ENCODE assay signal across 14 cellular contexts in genomic region chr4:6105311-6105911, GRCh38.
DNase-seq lines count a peak whose midpoint lies in the region; ATAC-seq and TF ChIP-seq lines count a peak whose summit lies in the region.
"Had no signal": no experiment of that assay in that cellular context is flagged by ENCODE, and none has a peak within 500 bp of the region (broad histone marks: within the 10 kb centered on the region; RNA-seq: fewer than 3 reads in every experiment).

No MANE protein-coding gene starts in this region.

- CTCF ChIA-PET in WTC11 (lab: Charles Lee), result interaction anchor here (0.9 to 1.9 kb wide), 8 partner anchors 18 to 222 kb away, joined by 3 to 7 read pairs (median 4); no protein-coding TSS in a partner anchor

- peak; percentile 47 for ATAC-seq in WTC11
- ATAC-seq in HG02981 (IDR thresholded peaks at IDR 0.05; ENCODE audit: unreplicated experiment), result no peak

- no peaks in the 10 kb centered on the region for H3K9me3 Mint-ChIP-seq in WTC11

- no peak overlapping the region for H3K4me3 Mint-ChIP-seq in WTC11
- H3K4me3 Mint-ChIP-seq: CD4-positive, alpha-beta memory T cell had no signal

- POLR2A ChIA-PET in WTC11 (lab: Charles Lee), result no interaction called here

- peaks cover 6% of the 10 kb centered on the region for H3K4me1 ChIP-seq in BE2C

- 0 out of 2 replicates have a peak overlapping the region, but pooled peaks have one; percentile 41 for H3K27ac Mint-ChIP-seq in WTC11

- H3K27me3 ChIP-seq in BE2C, result no peaks in the 10 kb centered on the region

- no peaks in the 10 kb centered on the region for H3K9me3 ChIP-seq in BE2C

- H3K36me3 Mint-ChIP-seq in WTC11, result peaks cover 5% of the 10 kb centered on the region

- peak; percentile 55 for DNase-seq in ELF-1 (ENCODE audit: low read depth, low spot score)
- DNase-seq in WTC11 (ENCODE audit: low spot score), result peak; percentile 39
- DNase-seq in islet precursor cell, result peak; percentile 50
- peak; percentile 52 for DNase-seq in putamen (ENCODE audit: low spot score)
- DNase-seq in SIG-M5 (lab: John Stamatoyannopoulos, UW), result no peak
- no peak for DNase-seq in BE2C
- DNase-seq: CD4-positive, alpha-beta memory T cell; DND-41; GM23248; KG1; NCI-H1105 treated with DMSO at 0.1 percent for 48 hours; NCI-H187 treated with DMSO at 0.1 percent for 48 hours; NCI-H510A treated with DMSO at 0.1 percent for 48 hours had no signal

- H3K4me1 Mint-ChIP-seq in WTC11, result peaks cover 29% of the 10 kb centered on the region
- H3K4me1 Mint-ChIP-seq: CD4-positive, alpha-beta memory T cell had no signal

- no peak for TF ChIP-seq CTCF in WTC11 (IDR thresholded peaks at IDR 0.05)
- no peak for TF ChIP-seq CTCF in BE2C (IDR thresholded peaks at IDR 0.05; ENCODE audit: low read depth, low read length)

- peaks cover 2% of the 10 kb centered on the region; the same call in 1 of the 2 replicates for H3K36me3 ChIP-seq in BE2C

- peaks cover 5% of the 10 kb centered on the region for H3K27me3 Mint-ChIP-seq in WTC11 (ENCODE audit: low read depth)
- H3K27me3 Mint-ChIP-seq: CD4-positive, alpha-beta memory T cell had no signal

- H3K4me3 ChIP-seq in BE2C (ENCODE audit: low read depth, low read length), result no peak overlapping the region
- H3K4me3 ChIP-seq: GM23248 had no signal

TF ChIP-seq in WTC11, 78 proteins besides CTCF, POLR2A, EP300 and RAD21 (continues in another document):
- TF ChIP-seq FOXK1 (CRISPR knock-in tag; IDR thresholded peaks at IDR 0.05) (peak; percentile 64; the same call in 1 of the 2 replicates), NFATC4 (CRISPR knock-in tag; IDR thresholded peaks at IDR 0.05) (no peak), ETV6 (CRISPR knock-in tag; IDR thresholded peaks at IDR 0.05) (peak; percentile 53; the same call in 1 of the 2 replicates), MXD4 (CRISPR knock-in tag; IDR thresholded peaks at IDR 0.05; ENCODE audit: borderline replicate concordance) (no peak), IRF1 (CRISPR knock-in tag; IDR thresholded peaks at IDR 0.05) (peak; percentile 50; the same call in 1 of the 2 replicates), HMGXB4 (CRISPR knock-in tag; IDR thresholded peaks at IDR 0.05) (no peak), SP1 (CRISPR knock-in tag; conservative IDR thresholded peaks at IDR 0.05) (peak; percentile 51), TCF7 (CRISPR knock-in tag; IDR thresholded peaks at IDR 0.05; ENCODE audit: low read depth) (peak; percentile 78; the same call in 1 of the 2 replicates), RELA (CRISPR knock-in tag; IDR thresholded peaks at IDR 0.05; ENCODE audit: borderline replicate concordance) (no peak), JAZF1 (CRISPR knock-in tag; IDR thresholded peaks at IDR 0.05) (no peak), FOXJ3 (CRISPR knock-in tag; IDR thresholded peaks at IDR 0.05; ENCODE audit: borderline replicate concordance) (no peak), PRRX2 (CRISPR knock-in tag; IDR thresholded peaks at IDR 0.05) (no peak), FOXP1 (CRISPR knock-in tag; IDR thresholded peaks at IDR 0.05; ENCODE audit: borderline replicate concordance) (peak; percentile 93), ZNF423 (CRISPR knock-in tag; IDR thresholded peaks at IDR 0.05) (no peak), E2F1 (CRISPR knock-in tag; IDR thresholded peaks at IDR 0.05) (no peak), ATF2 (CRISPR knock-in tag; IDR thresholded peaks at IDR 0.05; ENCODE audit: borderline replicate concordance, low read depth) (no peak)
- TF ChIP-seq, protein P1, sequence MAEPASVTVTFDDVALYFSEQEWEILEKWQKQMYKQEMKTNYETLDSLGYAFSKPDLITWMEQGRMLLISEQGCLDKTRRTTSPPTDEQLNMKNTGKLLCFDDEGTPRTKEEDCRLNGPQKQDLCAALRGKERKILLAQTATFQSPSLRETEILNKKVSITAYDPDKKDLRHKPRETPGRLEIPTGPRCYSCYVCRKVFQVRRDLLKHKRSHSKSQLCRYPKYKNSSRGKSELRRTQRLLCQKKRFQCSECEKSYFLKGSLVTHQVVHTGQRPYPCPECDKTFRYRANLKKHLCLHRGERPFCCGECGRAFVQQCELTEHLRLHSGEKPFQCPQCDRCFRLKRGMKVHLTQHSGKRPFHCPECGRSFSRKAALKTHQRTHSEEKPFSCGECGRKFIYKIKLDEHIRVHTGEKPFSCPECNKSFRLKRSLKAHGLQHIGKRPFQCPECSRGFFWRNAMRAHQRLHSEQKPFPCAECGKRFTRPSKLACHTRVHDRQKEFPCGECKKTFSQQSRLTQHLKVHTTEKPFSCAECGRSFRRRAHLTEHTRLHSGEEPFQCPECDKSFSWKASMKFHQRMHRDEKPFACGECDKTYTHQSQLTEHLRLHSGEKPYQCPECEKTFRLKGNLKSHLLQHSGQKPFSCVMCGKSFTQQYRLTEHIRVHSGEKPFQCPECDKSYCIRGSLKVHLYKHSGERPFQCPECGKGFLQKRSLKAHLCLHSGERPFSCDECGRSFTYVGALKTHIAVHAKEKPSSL (CRISPR knock-in tag; conservative IDR thresholded peaks at IDR 0.05), result no peak
- TF ChIP-seq, protein P2, sequence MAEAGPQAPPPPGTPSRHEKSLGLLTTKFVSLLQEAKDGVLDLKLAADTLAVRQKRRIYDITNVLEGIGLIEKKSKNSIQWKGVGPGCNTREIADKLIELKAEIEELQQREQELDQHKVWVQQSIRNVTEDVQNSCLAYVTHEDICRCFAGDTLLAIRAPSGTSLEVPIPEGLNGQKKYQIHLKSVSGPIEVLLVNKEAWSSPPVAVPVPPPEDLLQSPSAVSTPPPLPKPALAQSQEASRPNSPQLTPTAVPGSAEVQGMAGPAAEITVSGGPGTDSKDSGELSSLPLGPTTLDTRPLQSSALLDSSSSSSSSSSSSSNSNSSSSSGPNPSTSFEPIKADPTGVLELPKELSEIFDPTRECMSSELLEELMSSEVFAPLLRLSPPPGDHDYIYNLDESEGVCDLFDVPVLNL (CRISPR knock-in tag; IDR thresholded peaks at IDR 0.05; ENCODE audit: borderline replicate concordance, low read depth), result no peak
- TF ChIP-seq, protein P3, sequence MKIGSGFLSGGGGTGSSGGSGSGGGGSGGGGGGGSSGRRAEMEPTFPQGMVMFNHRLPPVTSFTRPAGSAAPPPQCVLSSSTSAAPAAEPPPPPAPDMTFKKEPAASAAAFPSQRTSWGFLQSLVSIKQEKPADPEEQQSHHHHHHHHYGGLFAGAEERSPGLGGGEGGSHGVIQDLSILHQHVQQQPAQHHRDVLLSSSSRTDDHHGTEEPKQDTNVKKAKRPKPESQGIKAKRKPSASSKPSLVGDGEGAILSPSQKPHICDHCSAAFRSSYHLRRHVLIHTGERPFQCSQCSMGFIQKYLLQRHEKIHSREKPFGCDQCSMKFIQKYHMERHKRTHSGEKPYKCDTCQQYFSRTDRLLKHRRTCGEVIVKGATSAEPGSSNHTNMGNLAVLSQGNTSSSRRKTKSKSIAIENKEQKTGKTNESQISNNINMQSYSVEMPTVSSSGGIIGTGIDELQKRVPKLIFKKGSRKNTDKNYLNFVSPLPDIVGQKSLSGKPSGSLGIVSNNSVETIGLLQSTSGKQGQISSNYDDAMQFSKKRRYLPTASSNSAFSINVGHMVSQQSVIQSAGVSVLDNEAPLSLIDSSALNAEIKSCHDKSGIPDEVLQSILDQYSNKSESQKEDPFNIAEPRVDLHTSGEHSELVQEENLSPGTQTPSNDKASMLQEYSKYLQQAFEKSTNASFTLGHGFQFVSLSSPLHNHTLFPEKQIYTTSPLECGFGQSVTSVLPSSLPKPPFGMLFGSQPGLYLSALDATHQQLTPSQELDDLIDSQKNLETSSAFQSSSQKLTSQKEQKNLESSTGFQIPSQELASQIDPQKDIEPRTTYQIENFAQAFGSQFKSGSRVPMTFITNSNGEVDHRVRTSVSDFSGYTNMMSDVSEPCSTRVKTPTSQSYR (CRISPR knock-in tag; IDR thresholded peaks at IDR 0.05), result peak; percentile 89; the same call in 1 of the 2 replicates

Comparison
In these comparisons a context has a peak if more than half of its experiments do, and no peak if none do; other contexts are left out.
1. DNase-seq: peak in ELF-1 (single experiment), WTC11 (single experiment), islet precursor cell (single experiment) and putamen (single experiment); none in SIG-M5 (single experiment) and BE2C (single experiment).